ENCODE assay signal across 1 cellular context in genomic region chr4:154444958-154445357, GRCh38.
TF ChIP-seq lines count a peak whose summit lies in the region.

No MANE protein-coding gene starts in this region.

TF ChIP-seq in K562, 482 proteins besides CTCF, POLR2A, EP300 and RAD21 (continued from another document and continues in another):
- TF ChIP-seq NRF1 (conservative IDR thresholded peaks at IDR 0.05 in 1 of 2, IDR thresholded peaks at IDR 0.05 in 1 of 2): no peak
- no peak for TF ChIP-seq BACH1 (tag; IDR thresholded peaks at IDR 0.05)
- TF ChIP-seq KLF1 (tag; IDR thresholded peaks at IDR 0.05): no peak
- TF ChIP-seq DDX20 (tag; IDR thresholded peaks at IDR 0.05; ENCODE audit: low read depth): no peak
- no peak for TF ChIP-seq SMARCA5 (IDR thresholded peaks at IDR 0.05)
- TF ChIP-seq KAT2B (IDR thresholded peaks at IDR 0.05; ENCODE audit: low read depth, low read length): no peak
- TF ChIP-seq NCOA2 (IDR thresholded peaks at IDR 0.05; ENCODE audit: partially characterized antibody in 2 of 2): no peak
- no peak for TF ChIP-seq GABPB2 (CRISPR knock-in tag; conservative IDR thresholded peaks at IDR 0.05)
- TF ChIP-seq LCOR (CRISPR knock-in tag; IDR thresholded peaks at IDR 0.05): no peak
- TF ChIP-seq MBD2 (IDR thresholded peaks at IDR 0.05; ENCODE audit: borderline replicate concordance, low read depth): no peak; the same call in 1 of the 2 replicates
- no peak for TF ChIP-seq ZNF280A (IDR thresholded peaks at IDR 0.05; ENCODE audit: low read depth, partially characterized antibody)
- TF ChIP-seq NCOA4 (IDR thresholded peaks at IDR 0.05; ENCODE audit: partially characterized antibody): no peak
- TF ChIP-seq CEBPB (tag; IDR thresholded peaks at IDR 0.05): no peak
- no peak for TF ChIP-seq RBM39 (optimal IDR thresholded peaks at IDR 0.05; ENCODE audit: low read depth, low read length)
- 0 out of 2 replicates have a peak, but pooled peaks have one; percentile 15 for TF ChIP-seq CREM (IDR thresholded peaks at IDR 0.05; ENCODE audit: low read depth)
- TF ChIP-seq HSF4 (CRISPR knock-in tag; IDR thresholded peaks at IDR 0.05; ENCODE audit: borderline replicate concordance): no peak
- TF ChIP-seq NR4A1 (CRISPR knock-in tag; IDR thresholded peaks at IDR 0.05): no peak
- no peak for TF ChIP-seq NR4A1 (tag; IDR thresholded peaks at IDR 0.05)
- TF ChIP-seq PHF8 (IDR thresholded peaks at IDR 0.05; ENCODE audit: borderline replicate concordance, low read length): no peak
- no peak for TF ChIP-seq PCBP2 (IDR thresholded peaks at IDR 0.05; ENCODE audit: low read depth, low read length, poor library complexity, severe bottlenecking)
- TF ChIP-seq GATAD2B (IDR thresholded peaks at IDR 0.05; ENCODE audit: borderline replicate concordance): no peak
- no peak for TF ChIP-seq ATF6 (CRISPR knock-in tag; IDR thresholded peaks at IDR 0.05)
- TF ChIP-seq C11orf30 (IDR thresholded peaks at IDR 0.05; ENCODE audit: low read depth): no peak
- no peak for TF ChIP-seq SREBF1 (IDR thresholded peaks at IDR 0.05; ENCODE audit: borderline replicate concordance, low read depth, low read length)
- no peak for TF ChIP-seq SLC30A9 (CRISPR knock-in tag; IDR thresholded peaks at IDR 0.05)
- no peak for TF ChIP-seq ZNF232 (CRISPR knock-in tag; IDR thresholded peaks at IDR 0.05)
- no peak for TF ChIP-seq HOXB6 (CRISPR knock-in tag; IDR thresholded peaks at IDR 0.05; ENCODE audit: borderline replicate concordance)
- TF ChIP-seq ZNF184 (CRISPR knock-in tag; IDR thresholded peaks at IDR 0.05): no peak
- TF ChIP-seq NR2F6 (CRISPR knock-in tag; IDR thresholded peaks at IDR 0.05): no peak
- TF ChIP-seq CHD7 (IDR thresholded peaks at IDR 0.05; ENCODE audit: low read depth, low read length): no peak
- no peak for TF ChIP-seq E2F1 (CRISPR knock-in tag; IDR thresholded peaks at IDR 0.05)
- no peak for TF ChIP-seq AFF1 (IDR thresholded peaks at IDR 0.05; ENCODE audit: low read depth in 1 of 2, partially characterized antibody in 2 of 2)
- no peak for TF ChIP-seq GTF2E2 (tag; IDR thresholded peaks at IDR 0.05)
- no peak for TF ChIP-seq ARID3B (CRISPR knock-in tag; IDR thresholded peaks at IDR 0.05; ENCODE audit: borderline replicate concordance)
- TF ChIP-seq MAZ (CRISPR knock-in tag; conservative IDR thresholded peaks at IDR 0.05 in 1 of 2, IDR thresholded peaks at IDR 0.05 in 1 of 2): no peak
- TF ChIP-seq SMAD1 (IDR thresholded peaks at IDR 0.05; ENCODE audit: low read depth, low read length, partially characterized antibody): no peak
- TF ChIP-seq POLR2AphosphoS5 (IDR thresholded peaks at IDR 0.05; ENCODE audit: control insufficient read depth, insufficient read depth, low read depth, low read length): peak; percentile 71; the same call in 1 of the 2 replicates
- no peak for TF ChIP-seq LEF1 (IDR thresholded peaks at IDR 0.05)
- TF ChIP-seq ZNF263 (CRISPR knock-in tag; IDR thresholded peaks at IDR 0.05; ENCODE audit: borderline replicate concordance): no peak
- TF ChIP-seq MIER1 (IDR thresholded peaks at IDR 0.05; ENCODE audit: low read depth): no peak
- TF ChIP-seq HNRNPL (IDR thresholded peaks at IDR 0.05; ENCODE audit: low read depth, low read length): no peak
- TF ChIP-seq MAFF (IDR thresholded peaks at IDR 0.05; ENCODE audit: low read length): peak; percentile 17; the same call in 1 of the 2 replicates
- TF ChIP-seq KLF16 (IDR thresholded peaks at IDR 0.05): peak; percentile 66; the same call in 1 of the 2 replicates
- TF ChIP-seq ARID1B (IDR thresholded peaks at IDR 0.05): peak; percentile 93
- TF ChIP-seq CBX2 (IDR thresholded peaks at IDR 0.05; ENCODE audit: insufficient read depth, low read length, poor library complexity, severe bottlenecking): no peak
- TF ChIP-seq SIX5 (IDR thresholded peaks at IDR 0.05; ENCODE audit: borderline replicate concordance in 1 of 2, insufficient read depth in 1 of 2, low read depth in 1 of 2, low read length in 2 of 2): no peak
